Comparison of ENCODE assay signal across 8 cellular contexts in genomic region chr12:630656-631632, GRCh38. TPM values are rescaled to one million over a fixed set of nuclear protein-coding genes. Genes with fewer than 3 reads are reported as not detected.
A peak's percentile ranks its signal among the peaks of the same experiment; 100 is the strongest.
DNase-seq lines count a peak whose midpoint lies in the region; ATAC-seq and TF ChIP-seq lines count a peak whose summit lies in the region.

No MANE protein-coding gene starts in this region.

- H3K4me1 Mint-ChIP-seq in CD14-positive monocyte: peaks cover 48% of the 10 kb centered on the region
- peaks cover 24 to 36% (median 27%) of the 10 kb centered on the region in 3 donors for H3K4me1 Mint-ChIP-seq in IgD-negative memory B cell

- H3K36me3 Mint-ChIP-seq in CD14-positive monocyte (peaks cover 14 to 30% of the 10 kb centered on the region in 2 donors), IgD-negative memory B cell (peaks cover 1% of the 10 kb centered on the region)

- DNase-seq in CD14-positive monocyte (ENCODE audit: low spot score): no peak
- peak; percentile 58 for DNase-seq in activated CD8-positive, alpha-beta memory T cell treated with anti-CD3 and anti-CD28 coated beads, Interleukin-2, amount 50 U/mL, for 4 hours
- DNase-seq in iPS-NIHi7 (ENCODE audit: extremely low spot score): peak; percentile 46
- peak in 2 of 3 experiments; percentile 31 to 33 for DNase-seq in stimulated activated CD4-positive, alpha-beta T cell treated with anti-CD3 and anti-CD28 coated beads, TNF-alpha, amount 100 ng/mL, for 4 hours (ENCODE audit: low read depth in 3 of 3)
- DNase-seq in DMS53 treated with DMSO at 0.1 percent for 48 hours (lab: John Stamatoyannopoulos, UW; ENCODE audit: unreplicated experiment): no peak
- no peak for DNase-seq in SHP77 treated with DMSO at 0.1 percent for 48 hours (lab: John Stamatoyannopoulos, UW)

- peak overlapping the region in 6 of 7 donors; percentile 90 to 97 (median 96) for H3K27ac Mint-ChIP-seq in CD14-positive monocyte
- peak overlapping the region; percentile 92 to 98 (median 96) for H3K27ac Mint-ChIP-seq in IgD-negative memory B cell

- no peak for TF ChIP-seq CTCF in CD14-positive monocyte (IDR thresholded peaks at IDR 0.05)

- peaks cover 0 to 4% (median 0%) of the 10 kb centered on the region in 3 donors for H3K27me3 Mint-ChIP-seq in CD14-positive monocyte (ENCODE audit: low read depth in 3 of 3)
- no peaks in the 10 kb centered on the region for H3K27me3 Mint-ChIP-seq in IgD-negative memory B cell

- intact Hi-C loops in CD14-positive monocyte (cut with micrococcal nuclease): no loop called here

- no peaks in the 10 kb centered on the region for H3K9me3 Mint-ChIP-seq in CD14-positive monocyte
- no peaks in the 10 kb centered on the region for H3K9me3 Mint-ChIP-seq in IgD-negative memory B cell

- H3K4me3 Mint-ChIP-seq in CD14-positive monocyte (peak overlapping the region; percentile 39 to 99), IgD-negative memory B cell (peak overlapping the region; percentile 89 to 96 (median 93))

- ATAC-seq in GM21367 (IDR thresholded peaks at IDR 0.05; ENCODE audit: unreplicated experiment): peak; percentile 85

RNA-seq across cellular contexts. Expression of gene NINJ2, which starts 32.3 kb away (rescaled TPM):
- polyA plus RNA-seq in CD14-positive monocyte (10 to 100 TPM; 73.7 to 92.7 TPM), IgD-negative memory B cell (15.8 TPM)

Comparison
In these comparisons a context has a peak if more than half of its experiments do, and no peak if none do; other contexts are left out.
1. DNase-seq: peak in activated CD8-positive, alpha-beta memory T cell treated with anti-CD3 and anti-CD28 coated beads, Interleukin-2, amount 50 U/mL, for 4 hours (single experiment), iPS-NIHi7 (single experiment) and stimulated activated CD4-positive, alpha-beta T cell treated with anti-CD3 and anti-CD28 coated beads, TNF-alpha, amount 100 ng/mL, for 4 hours (2 of 3); none in CD14-positive monocyte (single experiment), DMS53 treated with DMSO at 0.1 percent for 48 hours (single experiment) and SHP77 treated with DMSO at 0.1 percent for 48 hours (single experiment).